8 cellular contexts compared by ENCODE assay signal in genomic region chr19:18152444-18152816, GRCh38. TPM values are rescaled to one million over a fixed set of nuclear protein-coding genes. Genes with fewer than 3 reads are reported as not detected.
DNase-seq lines count a peak whose midpoint lies in the region; ATAC-seq and TF ChIP-seq lines count a peak whose summit lies in the region.

No MANE protein-coding gene starts in this region.

- WGBS in HUES64: under 1% methylated on average over 21 of the region's 21 CpGs

- H3K4me1 ChIP-seq in HUES64 (ENCODE audit: insufficient read depth, low read length): peaks cover 8% of the 10 kb centered on the region
- peaks cover 38% of the 10 kb centered on the region for H3K4me1 ChIP-seq in OCI-LY1 (ENCODE audit: insufficient read depth, low read length, severe bottlenecking)
- H3K4me1 ChIP-seq in mononuclear cell (ENCODE audit: insufficient read depth, low read length): peaks cover 38% of the 10 kb centered on the region

- H3K9me3 ChIP-seq in HUES64 (ENCODE audit: insufficient read depth, low read depth, low read length) (no peaks in the 10 kb centered on the region), OCI-LY1 (ENCODE audit: low read length) (no peaks in the 10 kb centered on the region), mononuclear cell (ENCODE audit: low read depth, low read length) (no peaks in the 10 kb centered on the region)

- H3K9ac ChIP-seq in HUES64 (ENCODE audit: low read depth, low read length) (peak overlapping the region; percentile 96), OCI-LY1 (ENCODE audit: low read length) (peak overlapping the region; percentile 85)

- DNase-seq in DMS114 treated with DMSO at 0.1 percent for 48 hours (lab: John Stamatoyannopoulos, UW; ENCODE audit: unreplicated experiment): peak; percentile 97
- DNase-seq in activated T-cell treated with anti-CD3 and anti-CD28 coated beads for 24 hours (ENCODE audit: low read depth): peak; percentile 96
- DNase-seq in epithelial cell of prostate (ENCODE audit: low read depth, low spot score): peak; percentile 49
- peak; percentile 89 to 92 for DNase-seq in stimulated activated CD8-positive, alpha-beta memory T cell treated with anti-CD3 and anti-CD28 coated beads, Interleukin-4, amount 100 ng/mL, for 1 hour (ENCODE audit: low read depth in 2 of 2, low spot score in 1 of 2)

- H3K27me3 ChIP-seq in HUES64 (ENCODE audit: insufficient read depth, low read length) (no peaks in the 10 kb centered on the region), OCI-LY1 (ENCODE audit: insufficient read depth, low read length) (no peaks in the 10 kb centered on the region), mononuclear cell (ENCODE audit: insufficient read depth, low read length) (no peaks in the 10 kb centered on the region)

- ATAC-seq in GM21515 (IDR thresholded peaks at IDR 0.05; ENCODE audit: unreplicated experiment): peak; percentile 57

- H3K27ac ChIP-seq in HUES64 (ENCODE audit: low read depth, low read length): peak overlapping the region; percentile 96
- peak overlapping the region; percentile 93 for H3K27ac ChIP-seq in OCI-LY1 (ENCODE audit: low read depth, low read length, poor library complexity, severe bottlenecking)
- H3K27ac ChIP-seq in epithelial cell of prostate: peak overlapping the region; percentile 90

- peak; percentile 87 for TF ChIP-seq CTCF in OCI-LY1 (IDR thresholded peaks at IDR 0.05; ENCODE audit: low read length)

- H3K4me3 ChIP-seq in HUES64 (ENCODE audit: low read length) (peak overlapping the region; percentile 70), OCI-LY1 (ENCODE audit: low read depth, low read length, poor library complexity, severe bottlenecking) (peak overlapping the region; percentile 93), mononuclear cell (ENCODE audit: low read length) (peak overlapping the region; percentile 53)

- H2AFZ ChIP-seq in OCI-LY1 (ENCODE audit: low read length): no peak overlapping the region

- no peaks in the 10 kb centered on the region for H3F3A ChIP-seq in OCI-LY1 (ENCODE audit: insufficient read depth, low read length)

- peak overlapping the region; percentile 77 for H3K4me2 ChIP-seq in OCI-LY1 (ENCODE audit: low read length)

- H3K36me3 ChIP-seq in HUES64 (ENCODE audit: insufficient read depth, low read length) (peaks cover 4% of the 10 kb centered on the region; the same call in 1 of the 2 replicates), OCI-LY1 (ENCODE audit: insufficient read depth, low read length) (peaks cover 21% of the 10 kb centered on the region)

- no peaks in the 10 kb centered on the region for H4K20me1 ChIP-seq in OCI-LY1 (ENCODE audit: insufficient read depth, low read length)

- no peaks in the 10 kb centered on the region for H3K79me2 ChIP-seq in OCI-LY1 (ENCODE audit: insufficient read depth, low read length)

- H3K9me2 ChIP-seq in OCI-LY1 (ENCODE audit: low read depth, low read length): no peaks in the 10 kb centered on the region

RNA-seq across cellular contexts. Expression of gene PIK3R2, which starts 0.5 kb away (rescaled TPM):
- polyA plus RNA-seq in HUES64 (2013, experiment 1 of 2): 42.3 TPM
- polyA plus RNA-seq in HUES64 (2013, experiment 2 of 2): 48.1 TPM
- total RNA-seq in mononuclear cell: 3.7 TPM

RNA-seq across cellular contexts. Expression of gene IFI30, which starts 21.2 kb away (rescaled TPM):
- polyA plus RNA-seq in HUES64 (2013, experiment 1 of 2): 12.3 TPM
- polyA plus RNA-seq in HUES64 (2013, experiment 2 of 2): 13.2 TPM
- 769 TPM for total RNA-seq in mononuclear cell

RNA-seq across cellular contexts. Expression of gene MPV17L2, which starts 40.6 kb away (rescaled TPM):
- 25.7 TPM for polyA plus RNA-seq in HUES64 (2013, experiment 1 of 2)
- polyA plus RNA-seq in HUES64 (2013, experiment 2 of 2): 25.9 TPM
- total RNA-seq in mononuclear cell: 4.3 TPM

RNA-seq across cellular contexts. Expression of gene RAB3A, which starts 51.4 kb away (rescaled TPM):
- polyA plus RNA-seq in HUES64 (2013, experiment 1 of 2): 3.5 TPM
- 5.1 TPM for polyA plus RNA-seq in HUES64 (2013, experiment 2 of 2)
- total RNA-seq in mononuclear cell: 3.8 TPM

RNA-seq across cellular contexts. Expression of gene MAST3, which starts 54.9 kb away (rescaled TPM):
- polyA plus RNA-seq in HUES64 (2013, experiment 1 of 2): 3.8 TPM
- 4.2 TPM for polyA plus RNA-seq in HUES64 (2013, experiment 2 of 2)
- 6.7 TPM for total RNA-seq in mononuclear cell

Comparison
In these comparisons a context has a peak if more than half of its experiments do, and no peak if none do; other contexts are left out.
1. Peak in every context shown above with its lines: DNase-seq, ATAC-seq, H3K4me3 ChIP-seq and H3K27ac ChIP-seq.